8 cellular contexts compared by ENCODE assay signal in the genomic region with DNA sequence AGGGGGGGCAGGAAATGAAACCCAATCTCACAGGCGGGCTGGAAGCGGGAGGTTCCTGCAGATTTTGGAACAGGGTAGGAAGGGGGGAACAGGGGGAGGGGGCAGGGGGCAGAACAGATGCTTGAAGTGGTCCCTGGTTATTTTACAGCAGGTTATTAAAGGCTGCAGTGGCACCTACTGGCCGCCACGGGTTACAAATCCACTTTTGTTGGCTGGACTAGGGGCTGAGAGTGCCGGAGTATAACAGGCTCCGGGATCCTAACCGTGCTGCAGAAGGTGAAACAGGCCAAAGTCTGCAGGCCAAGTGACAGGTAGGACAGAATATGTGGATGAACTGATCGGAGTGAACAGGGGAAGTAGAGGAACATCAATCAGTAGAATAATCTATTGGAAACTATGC. TPM values are rescaled to one million over a fixed set of nuclear protein-coding genes. Genes with fewer than 3 reads are reported as not detected.
DNase-seq lines count a peak whose midpoint lies in the region; ATAC-seq, FAIRE-seq and TF ChIP-seq lines count a peak whose summit lies in the region.

No MANE protein-coding gene starts in this region.

- no peak overlapping the region for H2BK5ac ChIP-seq in IMR-90 (ENCODE audit: low read depth, low read length, poor library complexity, severe bottlenecking)

- H3K27me3 ChIP-seq in IMR-90 (ENCODE audit: control insufficient read depth, insufficient read depth, low read length): peaks cover 95% of the 10 kb centered on the region
- peaks cover 99% of the 10 kb centered on the region for H3K27me3 ChIP-seq in keratinocyte (ENCODE audit: control insufficient read depth, extremely low read depth, insufficient read depth, low read length)

- H3K79me2 ChIP-seq in keratinocyte (ENCODE audit: control insufficient read depth, insufficient read depth, low read length): no peaks in the 10 kb centered on the region

- no peak for FAIRE-seq in keratinocyte (lab: Jason Lieb, UNC)

- no peak overlapping the region for H3K4ac ChIP-seq in IMR-90 (ENCODE audit: low read depth, low read length)

- H3K36me3 ChIP-seq in IMR-90 (ENCODE audit: control insufficient read depth, insufficient read depth, low read length): no peaks in the 10 kb centered on the region
- H3K36me3 ChIP-seq in keratinocyte (ENCODE audit: control insufficient read depth in 2 of 2, extremely low read depth in 1 of 2, insufficient read depth in 2 of 2, low read length in 2 of 2): no peaks in the 10 kb centered on the region

- no peak overlapping the region for H3K14ac ChIP-seq in IMR-90 (replicated peaks; ENCODE audit: low read depth, low read length)

- no peak overlapping the region for H3K27ac ChIP-seq in IMR-90 (ENCODE audit: insufficient read depth, low read length)
- H3K27ac ChIP-seq in keratinocyte (ENCODE audit: control insufficient read depth, insufficient read depth, low read length): no peak overlapping the region

- no peaks in the 10 kb centered on the region; the same call in 1 of the 2 replicates for H3K9me3 ChIP-seq in IMR-90 (ENCODE audit: control insufficient read depth, insufficient read depth, low read length)
- no peaks in the 10 kb centered on the region for H3K9me3 ChIP-seq in keratinocyte (ENCODE audit: control insufficient read depth, low read depth, low read length)

- no peak overlapping the region for H3K23ac ChIP-seq in IMR-90 (ENCODE audit: low read depth, low read length)

- H3K4me2 ChIP-seq in IMR-90 (ENCODE audit: low read depth, low read length): no peak overlapping the region
- no peak overlapping the region for H3K4me2 ChIP-seq in keratinocyte (ENCODE audit: control insufficient read depth, extremely low read depth, insufficient read depth, low read depth, low read length)

- H4K8ac ChIP-seq in IMR-90 (ENCODE audit: low read depth in 2 of 2, low read length in 2 of 2): no peak overlapping the region

- no peak overlapping the region for H4K91ac ChIP-seq in IMR-90 (ENCODE audit: insufficient read depth, low read depth, low read length)

- H2BK20ac ChIP-seq in IMR-90 (ENCODE audit: low read depth, low read length): no peak overlapping the region

- DNase-seq in AG04449 (ENCODE audit: low read depth, low spot score) (no peak), G401 (ENCODE audit: low spot score) (peak; percentile 28), IMR-90 (peak; percentile 32), keratinocyte (ENCODE audit: low read depth, low spot score) (no peak)
- DNase-seq in activated CD8-positive, alpha-beta T cell treated with anti-CD3 and anti-CD28 coated beads, Interleukin-2, amount 10 ng/mL, durations not matched to agents 7 days and 5 days: peak; percentile 46
- no peak for DNase-seq in stimulated activated CD8-positive, alpha-beta memory T cell treated with anti-CD3 and anti-CD28 coated beads, Interleukin-4, amount 100 ng/mL, for 48 hours
- DNase-seq in effector CD4-positive, alpha-beta T cell: no peak

- H3K9ac ChIP-seq in IMR-90 (ENCODE audit: low read depth, low read length) (no peak overlapping the region), keratinocyte (ENCODE audit: control insufficient read depth, extremely low read depth, insufficient read depth, low read length) (no peak overlapping the region)

- H3K36me3 Mint-ChIP-seq in activated CD8-positive, alpha-beta T cell treated with anti-CD3 and anti-CD28 coated beads, Interleukin-2, amount 10 ng/mL, durations not matched to agents 7 days and 5 days (ENCODE audit: low read depth): no peaks in the 10 kb centered on the region

- POLR2A ChIA-PET in AG04449 (lab: Yijun Ruan, JAX): no interaction called here
- POLR2A ChIA-PET in IMR-90 (lab: Charles Lee; ENCODE audit: unreplicated experiment): no interaction called here
- POLR2A ChIA-PET in activated CD8-positive, alpha-beta T cell treated with anti-CD3 and anti-CD28 coated beads, Interleukin-2, amount 10 ng/mL, durations not matched to agents 7 days and 5 days (lab: Charles Lee): no interaction called here

- BruUV-seq in IMR-90 (replicated peaks; lab: Mats Ljungman, UMichigan): no TSS peak

- peak; percentile 45 for TF ChIP-seq RAD21 in IMR-90 (IDR thresholded peaks at IDR 0.05; ENCODE audit: low read length)

- H3K9me1 ChIP-seq in IMR-90 (ENCODE audit: insufficient read depth, low read length): no peaks in the 10 kb centered on the region; the same call in 1 of the 2 replicates
- H3K9me1 ChIP-seq in keratinocyte (ENCODE audit: control insufficient read depth, extremely low read depth, insufficient read depth, low read length): no peaks in the 10 kb centered on the region

- in situ Hi-C loops in G401 (cut with HindIII; ENCODE audit: low sequenced_read_pairs): no loop called here
- in situ Hi-C loops in IMR-90 (cut with MboI; ENCODE audit: low sequenced_read_pairs): no loop called here

- no peaks in the 10 kb centered on the region for H3K9me3 Mint-ChIP-seq in activated CD8-positive, alpha-beta T cell treated with anti-CD3 and anti-CD28 coated beads, Interleukin-2, amount 10 ng/mL, durations not matched to agents 7 days and 5 days (ENCODE audit: insufficient read depth)

- H2BK120ac ChIP-seq in IMR-90 (ENCODE audit: low read depth, low read length): no peak overlapping the region

- no peaks in the 10 kb centered on the region for H3K79me1 ChIP-seq in IMR-90 (ENCODE audit: low read depth in 1 of 2, low read length in 2 of 2)

- no peak for TF ChIP-seq POLR2A in IMR-90 (IDR thresholded peaks at IDR 0.05; ENCODE audit: low read depth, low read length)

- 33% methylated on average over 1 of the region's 8 CpGs; no CpG with 5 or more reads in 1 of the 2 experiments for WGBS in IMR-90 (ENCODE audit: extremely low coverage in 2 of 2, insufficient read length in 1 of 2), 2 experiments

- CTCF ChIA-PET in AG04449 (lab: Yijun Ruan, JAX): interaction anchor here (0.9 to 3.3 kb wide), 21 partner anchors 8 to 224 kb away, joined by 3 to 63 read pairs (median 9); a partner anchor contains a TSS
- CTCF ChIA-PET in IMR-90 (lab: Yijun Ruan, JAX): interaction anchor here (0.6 to 2.4 kb wide), 7 partner anchors 8 to 1244 kb away, joined by 3 to 19 read pairs (median 5); no protein-coding TSS in a partner anchor
- CTCF ChIA-PET in activated CD8-positive, alpha-beta T cell treated with anti-CD3 and anti-CD28 coated beads, Interleukin-2, amount 10 ng/mL, durations not matched to agents 7 days and 5 days (lab: Charles Lee): interaction anchor here (0.8 to 2.5 kb wide), 6 partner anchors 9 to 452 kb away, joined by 3 to 19 read pairs (median 12); a partner anchor contains a TSS

- no peak overlapping the region for H3K4me3 ChIP-seq in AG04449 (ENCODE audit: low read depth, low read length)
- no peak overlapping the region for H3K4me3 ChIP-seq in IMR-90 (ENCODE audit: insufficient read depth, low read depth, low read length)
- no peak overlapping the region for H3K4me3 ChIP-seq in keratinocyte (ENCODE audit: control insufficient read depth in 2 of 3, extremely low read depth in 1 of 3, insufficient read depth in 2 of 3, low read depth in 1 of 3, low read length in 3 of 3)

- H3K4me3 Mint-ChIP-seq in activated CD8-positive, alpha-beta T cell treated with anti-CD3 and anti-CD28 coated beads, Interleukin-2, amount 10 ng/mL, durations not matched to agents 7 days and 5 days: no peak overlapping the region

- no peak overlapping the region for H2AFZ ChIP-seq in IMR-90 (replicated peaks; ENCODE audit: low read length, poor library complexity)
- H2AFZ ChIP-seq in keratinocyte (ENCODE audit: control insufficient read depth, low read length): no peak overlapping the region

- no peak overlapping the region for H2AK9ac ChIP-seq in IMR-90 (replicated peaks; ENCODE audit: low read depth, low read length, poor library complexity)

- dilution Hi-C loops in IMR-90 (cut with HindIII; ENCODE audit: low sequenced_read_pairs, unreplicated experiment): no loop called here
- dilution Hi-C loops in keratinocyte (cut with MboI; ENCODE audit: extremely low pct_ligation_motif_present, low sequenced_read_pairs): no loop called here

- H2BK15ac ChIP-seq in IMR-90 (ENCODE audit: low read depth, low read length): no peak overlapping the region

- H2AK5ac ChIP-seq in IMR-90 (ENCODE audit: low read depth, low read length): no peak overlapping the region

- H3K27ac Mint-ChIP-seq in activated CD8-positive, alpha-beta T cell treated with anti-CD3 and anti-CD28 coated beads, Interleukin-2, amount 10 ng/mL, durations not matched to agents 7 days and 5 days: no peak overlapping the region

- H3K27me3 Mint-ChIP-seq in activated CD8-positive, alpha-beta T cell treated with anti-CD3 and anti-CD28 coated beads, Interleukin-2, amount 10 ng/mL, durations not matched to agents 7 days and 5 days (ENCODE audit: low read depth): peaks cover 87% of the 10 kb centered on the region

- ATAC-seq in IMR-90 (ENCODE audit: low read depth) (peak; percentile 62), GM21737 (IDR thresholded peaks at IDR 0.05; ENCODE audit: unreplicated experiment) (no peak)
- ATAC-seq in activated CD8-positive, alpha-beta T cell treated with anti-CD3 and anti-CD28 coated beads, Interleukin-2, amount 10 ng/mL, durations not matched to agents 7 days and 5 days: no peak

- H3K56ac ChIP-seq in IMR-90 (ENCODE audit: extremely low read depth, insufficient read depth, low read length): no peak overlapping the region

- H3K4me1 ChIP-seq in IMR-90 (ENCODE audit: control insufficient read depth, insufficient read depth, low read length): peaks cover 2% of the 10 kb centered on the region
- peaks cover 3% of the 10 kb centered on the region for H3K4me1 ChIP-seq in keratinocyte (ENCODE audit: control insufficient read depth, extremely low read depth, insufficient read depth, low read length)

- TF ChIP-seq CTCF in AG04449 (IDR thresholded peaks at IDR 0.05; ENCODE audit: insufficient read depth, low read length, missing control alignments) (peak; percentile 58), IMR-90 (conservative IDR thresholded peaks at IDR 0.05; ENCODE audit: low read depth, low read length) (peak; percentile 53), keratinocyte (optimal IDR thresholded peaks at IDR 0.05 in 1 of 3, IDR thresholded peaks at IDR 0.05 in 1 of 3, conservative IDR thresholded peaks at IDR 0.05 in 1 of 3; ENCODE audit: extremely low read depth in 1 of 3, insufficient read depth in 2 of 3, low read length in 3 of 3) (peak; percentile 27 to 62 (median 48))

- intact Hi-C loops in IMR-90 (cut with micrococcal nuclease): loop anchor here (1.0 to 10.0 kb wide), 4 partner anchors 197 to 793 kb away; no protein-coding TSS in a partner anchor

- peaks cover 21% of the 10 kb centered on the region for H3K4me1 Mint-ChIP-seq in activated CD8-positive, alpha-beta T cell treated with anti-CD3 and anti-CD28 coated beads, Interleukin-2, amount 10 ng/mL, durations not matched to agents 7 days and 5 days (ENCODE audit: low read depth)

- H4K5ac ChIP-seq in IMR-90 (ENCODE audit: low read depth, low read length): no peak overlapping the region

- H3K18ac ChIP-seq in IMR-90 (ENCODE audit: low read depth, low read length): no peak overlapping the region

- H4K20me1 ChIP-seq in IMR-90 (ENCODE audit: insufficient read depth, low read length) (0 out of 2 replicates have a peak, but pooled peaks cover 4% of the 10 kb centered on the region), keratinocyte (ENCODE audit: control insufficient read depth, extremely low read depth, insufficient read depth, low read length) (no peaks in the 10 kb centered on the region)

RNA-seq across cellular contexts. Expression of a gene that starts 2.5 kb away (rescaled TPM):
- 8.1 and 12.3 TPM in 2 replicates for total RNA-seq in G401 (2014; rRNA removed; shearing (Covaris generic))
- total RNA-seq in IMR-90 (2012; rRNA removed): 10.3 and 12.0 TPM in 2 replicates
- polyA plus RNA-seq in IMR-90 (2012; rRNA removed): 54.1 and 64.5 TPM in 2 replicates
- polyA plus RNA-seq in IMR-90 (2012; cell fraction: cytosol; rRNA removed): 20.7 and 53.7 TPM in 2 replicates
- 445 and 537 TPM in 2 replicates for polyA plus RNA-seq in IMR-90 (2012; cell fraction: nucleus; rRNA removed; ENCODE audit: low replicate concordance)
- 10 to 100 TPM in 1 of 2 experiments, 1 to 10 TPM in 1; 9.4 to 10.5 TPM for total RNA-seq in activated CD8-positive, alpha-beta T cell treated with anti-CD3 and anti-CD28 coated beads, Interleukin-2, amount 10 ng/mL, durations not matched to agents 7 days and 5 days
- polyA plus RNA-seq in keratinocyte: 13.6 to 19.2 TPM (median 17.0 TPM) in 3 replicates
- 2.3 TPM for polyA plus RNA-seq in keratinocyte (2011; ENCODE audit: low read depth)
- polyA plus RNA-seq in keratinocyte (2011; cell fraction: cytosol; rRNA removed): 8.8 and 15.7 TPM in 2 replicates
- polyA plus RNA-seq in keratinocyte (2011; cell fraction: nucleus; rRNA removed): 58.3 and 79.9 TPM in 2 replicates
- 10.8 and 19.8 TPM in 2 replicates for polyA plus RNA-seq in keratinocyte (2012; ENCODE audit: low replicate concordance)
- 5.2 to 16.2 TPM (median 8.2 TPM) in 3 replicates for polyA minus RNA-seq in keratinocyte
- 7.7 TPM for polyA minus RNA-seq in keratinocyte (2011; cell fraction: cytosol; rRNA and poly(A)+ RNA removed)
- polyA minus RNA-seq in keratinocyte (2011; cell fraction: nucleus; rRNA and poly(A)+ RNA removed): 10.5 and 15.3 TPM in 2 replicates

RNA-seq across cellular contexts. Expression of a gene that starts 30.0 kb away (rescaled TPM):
- not detected in 2 replicates for total RNA-seq in G401 (2014; rRNA removed; shearing (Covaris generic))
- total RNA-seq in IMR-90 (2012; rRNA removed): 0.56 and 0.72 TPM in 2 replicates
- polyA plus RNA-seq in IMR-90 (2012; rRNA removed) (0.82 and 1.4 TPM in 2 replicates), keratinocyte (0.94 to 2.3 TPM (median 0.98 TPM) in 3 replicates)
- 0.55 and 1.0 TPM in 2 replicates for polyA plus RNA-seq in IMR-90 (2012; cell fraction: cytosol; rRNA removed)
- 1.3 and 3.6 TPM in 2 replicates for polyA plus RNA-seq in IMR-90 (2012; cell fraction: nucleus; rRNA removed; ENCODE audit: low replicate concordance)
- under 1 TPM in 1 of 2 experiments, not detected in 1; 0.05 TPM for total RNA-seq in activated CD8-positive, alpha-beta T cell treated with anti-CD3 and anti-CD28 coated beads, Interleukin-2, amount 10 ng/mL, durations not matched to agents 7 days and 5 days
- polyA plus RNA-seq in keratinocyte (2011; ENCODE audit: low read depth): 1.2 TPM
- 1.1 and 1.7 TPM in 2 replicates for polyA plus RNA-seq in keratinocyte (2011; cell fraction: cytosol; rRNA removed)
- polyA plus RNA-seq in keratinocyte (2011; cell fraction: nucleus; rRNA removed): 2.6 and 2.8 TPM in 2 replicates
- polyA plus RNA-seq in keratinocyte (2012; ENCODE audit: low replicate concordance): 1.4 and 7.1 TPM in 2 replicates
- polyA minus RNA-seq in keratinocyte: 2.0 to 8.8 TPM (median 2.2 TPM) in 3 replicates
- 4.0 TPM for polyA minus RNA-seq in keratinocyte (2011; cell fraction: cytosol; rRNA and poly(A)+ RNA removed)
- 2.0 and 3.3 TPM in 2 replicates for polyA minus RNA-seq in keratinocyte (2011; cell fraction: nucleus; rRNA and poly(A)+ RNA removed)

RNA-seq across cellular contexts. Expression of a gene that starts 51.4 kb away (rescaled TPM):
- total RNA-seq in G401 (2014; rRNA removed; shearing (Covaris generic)): not detected in 2 replicates
- not detected in 2 replicates for total RNA-seq in IMR-90 (2012; rRNA removed)
- polyA plus RNA-seq in IMR-90 (2012; rRNA removed) (not detected in 2 replicates), keratinocyte (not detected in 3 replicates)
- not detected in 2 replicates for polyA plus RNA-seq in IMR-90 (2012; cell fraction: cytosol; rRNA removed)
- polyA plus RNA-seq in IMR-90 (2012; cell fraction: nucleus; rRNA removed; ENCODE audit: low replicate concordance): not detected in 2 replicates
- not detected for total RNA-seq in activated CD8-positive, alpha-beta T cell treated with anti-CD3 and anti-CD28 coated beads, Interleukin-2, amount 10 ng/mL, durations not matched to agents 7 days and 5 days
- not detected for polyA plus RNA-seq in keratinocyte (2011; ENCODE audit: low read depth)
- polyA plus RNA-seq in keratinocyte (2011; cell fraction: cytosol; rRNA removed): not detected in 2 replicates
- polyA plus RNA-seq in keratinocyte (2011; cell fraction: nucleus; rRNA removed): not detected in 2 replicates
- not detected in 2 replicates for polyA plus RNA-seq in keratinocyte (2012; ENCODE audit: low replicate concordance)
- not detected in 3 replicates for polyA minus RNA-seq in keratinocyte
- not detected for polyA minus RNA-seq in keratinocyte (2011; cell fraction: cytosol; rRNA and poly(A)+ RNA removed)
- polyA minus RNA-seq in keratinocyte (2011; cell fraction: nucleus; rRNA and poly(A)+ RNA removed): not detected in 2 replicates

Comparison
In these comparisons a context has a peak if more than half of its experiments do, and no peak if none do; other contexts are left out.
1. DNase-seq: peak in G401 (single experiment), IMR-90 (single experiment) and activated CD8-positive, alpha-beta T cell treated with anti-CD3 and anti-CD28 coated beads, Interleukin-2, amount 10 ng/mL, durations not matched to agents 7 days and 5 days (single experiment); none in AG04449 (single experiment), keratinocyte (single experiment), stimulated activated CD8-positive, alpha-beta memory T cell treated with anti-CD3 and anti-CD28 coated beads, Interleukin-4, amount 100 ng/mL, for 48 hours (single experiment) and effector CD4-positive, alpha-beta T cell (single experiment).
2. Peak in every context shown above with its lines, with median percentiles within 50 percentile points of each other: CTCF ChIP-seq.